Comparison of ENCODE assay signal across 9 cellular contexts in genomic region chr10:109934958-109935793, GRCh38. TPM values are rescaled to one million over a fixed set of nuclear protein-coding genes. Genes with fewer than 3 reads are reported as not detected.
A peak's percentile ranks its signal among the peaks of the same experiment; 100 is the strongest.
DNase-seq lines count a peak whose midpoint lies in the region; ATAC-seq and TF ChIP-seq lines count a peak whose summit lies in the region.
"Had no signal": no experiment of that assay in that cellular context is flagged by ENCODE, and none has a peak within 500 bp of the region (broad histone marks: within the 10 kb centered on the region; RNA-seq: fewer than 3 reads in every experiment).

No MANE protein-coding gene starts in this region.

- no peaks in the 10 kb centered on the region for H3K27me3 Mint-ChIP-seq in activated naive CD4-positive, alpha-beta T cell treated with anti-CD3 and anti-CD28 coated beads for 36 hours (ENCODE audit: low read depth)

- H3K9ac ChIP-seq in stomach smooth muscle (ENCODE audit: low read length in 2 of 2), result no peak overlapping the region

- no peaks in the 10 kb centered on the region for H3K9me3 ChIP-seq in right atrium auricular region
- H3K9me3 ChIP-seq in stomach smooth muscle (ENCODE audit: control insufficient read depth in 2 of 2, low read length in 2 of 2), result no peaks in the 10 kb centered on the region

- no peaks in the 10 kb centered on the region for H3K27me3 ChIP-seq in right atrium auricular region
- peaks cover 0 to 2% of the 10 kb centered on the region in 2 donors for H3K27me3 ChIP-seq in stomach smooth muscle (ENCODE audit: control insufficient read depth in 1 of 2, insufficient read depth in 2 of 2, low read length in 2 of 2)

- H3K4me1 ChIP-seq in right atrium auricular region, result peaks cover 0 to 24% of the 10 kb centered on the region in 2 donors
- H3K4me1 ChIP-seq in stomach smooth muscle (ENCODE audit: control insufficient read depth, insufficient read depth, low read length), result peaks cover 6% of the 10 kb centered on the region

- no peaks in the 10 kb centered on the region for H3K36me3 ChIP-seq in right atrium auricular region
- H3K36me3 ChIP-seq in stomach smooth muscle (ENCODE audit: control insufficient read depth in 2 of 2, insufficient read depth in 2 of 2, low read length in 2 of 2), result no peaks in the 10 kb centered on the region

- CTCF ChIA-PET in activated naive CD4-positive, alpha-beta T cell treated with anti-CD3 and anti-CD28 coated beads for 36 hours (lab: Charles Lee), result interaction anchor here (0.5 to 1.4 kb wide), 6 partner anchors 16 to 174 kb away, joined by 3 to 6 read pairs (median 3); no protein-coding TSS in a partner anchor

- ATAC-seq in HG02759 (IDR thresholded peaks at IDR 0.05; ENCODE audit: unreplicated experiment), result no peak

- intact Hi-C loops in activated naive CD4-positive, alpha-beta T cell treated with anti-CD3 and anti-CD28 coated beads for 36 hours (cut with micrococcal nuclease), result loop anchor here (1.0 to 5.0 kb wide), 2 partner anchors 12 to 77 kb away; partner anchors contain the start of gene XPNPEP1

- H3K4me3 ChIP-seq in right atrium auricular region (no peak overlapping the region), stomach smooth muscle (ENCODE audit: low read length in 2 of 2) (peak overlapping the region in 1 of 2 donors; percentile 3)

- peak overlapping the region; percentile 41 to 61 for H3K27ac ChIP-seq in right atrium auricular region
- H3K27ac ChIP-seq in stomach smooth muscle (ENCODE audit: low read length), result peak overlapping the region; percentile 24

- H3K9me3 Mint-ChIP-seq in activated naive CD4-positive, alpha-beta T cell treated with anti-CD3 and anti-CD28 coated beads for 36 hours, result no peaks in the 10 kb centered on the region

- H3K27ac Mint-ChIP-seq in activated naive CD4-positive, alpha-beta T cell treated with anti-CD3 and anti-CD28 coated beads for 36 hours, result peak overlapping the region; percentile 93

- H3K4me3 Mint-ChIP-seq in activated naive CD4-positive, alpha-beta T cell treated with anti-CD3 and anti-CD28 coated beads for 36 hours, result peak overlapping the region; percentile 75

- TF ChIP-seq CTCF in right atrium auricular region (IDR thresholded peaks at IDR 0.05), result no peak

- peaks cover 75% of the 10 kb centered on the region for H3K4me1 Mint-ChIP-seq in activated naive CD4-positive, alpha-beta T cell treated with anti-CD3 and anti-CD28 coated beads for 36 hours (ENCODE audit: low read depth)

- H3K36me3 Mint-ChIP-seq in activated naive CD4-positive, alpha-beta T cell treated with anti-CD3 and anti-CD28 coated beads for 36 hours (ENCODE audit: low read depth), result no peaks in the 10 kb centered on the region

- DNase-seq in SIG-M5 treated with dmso at 0.1 percent for 504 hours (lab: John Stamatoyannopoulos, UW; ENCODE audit: unreplicated experiment) (peak; percentile 4), SIG-M5 (lab: John Stamatoyannopoulos, UW) (no peak), right atrium auricular region (ENCODE audit: low spot score) (no peak), HPDE6-E6E7 (ENCODE audit: extremely low spot score) (no peak), RKO (ENCODE audit: low spot score) (no peak)
- DNase-seq in activated naive CD4-positive, alpha-beta T cell treated with anti-CD3 and anti-CD28 coated beads for 36 hours, result peak; percentile 41
- DNase-seq: islet precursor cell had no signal

RNA-seq across cellular contexts. Expression of gene XPNPEP1, which starts 11.9 kb away (rescaled TPM):
- 10 to 100 TPM; 52.2 to 52.6 TPM for total RNA-seq in activated naive CD4-positive, alpha-beta T cell treated with anti-CD3 and anti-CD28 coated beads for 36 hours
- 10 to 100 TPM; 41.2 to 45.2 TPM for total RNA-seq in right atrium auricular region

Comparison
In these comparisons a context has a peak if more than half of its experiments do, and no peak if none do; other contexts are left out.
1. DNase-seq: peak in SIG-M5 treated with dmso at 0.1 percent for 504 hours (single experiment) and activated naive CD4-positive, alpha-beta T cell treated with anti-CD3 and anti-CD28 coated beads for 36 hours (single experiment); none in SIG-M5 (single experiment), right atrium auricular region (single experiment), HPDE6-E6E7 (single experiment) and RKO (single experiment).